1 cellular context compared by ENCODE assay signal in genomic region chr13:28641600-28641926, GRCh38.
TF ChIP-seq lines count a peak whose summit lies in the region.

No MANE protein-coding gene starts in this region.

TF ChIP-seq in liver, 16 proteins besides CTCF, POLR2A, EP300 and RAD21 (continued from another document):
- no peak for TF ChIP-seq FOXA1 (IDR thresholded peaks at IDR 0.05)
- TF ChIP-seq FOXA2 (IDR thresholded peaks at IDR 0.05): no peak
- no peak for TF ChIP-seq RXRA (IDR thresholded peaks at IDR 0.05)
- no peak for TF ChIP-seq EGR1 (IDR thresholded peaks at IDR 0.05; ENCODE audit: low read depth in 2 of 2)
